In the genomic region with DNA sequence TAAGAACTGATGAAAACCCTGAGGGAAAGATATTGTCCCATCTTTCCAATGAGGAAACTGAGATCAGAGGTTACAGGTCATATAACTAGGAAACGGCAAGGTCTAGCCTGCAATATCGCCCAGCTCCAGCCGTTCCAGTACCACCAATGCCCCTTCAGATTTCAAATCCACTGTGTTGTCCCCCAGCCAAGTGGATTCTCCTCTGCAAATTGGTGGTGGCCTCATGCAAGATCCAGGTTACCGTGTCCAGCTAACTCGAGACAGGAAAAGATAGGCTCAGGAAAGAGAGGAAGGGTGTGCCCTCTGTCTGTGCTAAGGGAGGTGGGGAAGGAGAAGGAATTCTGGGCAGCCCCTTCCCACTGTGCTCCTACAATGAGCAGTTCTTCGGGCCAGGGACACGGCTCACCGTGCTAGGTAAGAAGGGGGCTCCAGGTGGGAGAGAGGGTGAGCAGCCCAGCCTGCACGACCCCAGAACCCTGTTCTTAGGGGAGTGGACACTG, we compare ENCODE assay signal across 1 cellular context.
TF ChIP-seq lines count a peak whose summit lies in the region.

No MANE protein-coding gene starts in this region.

TF ChIP-seq in endothelial cell of umbilical vein, 7 proteins besides CTCF, POLR2A, EP300 and RAD21:
- TF ChIP-seq MYC (IDR thresholded peaks at IDR 0.05; ENCODE audit: low read depth, low read length) (no peak), JUN (IDR thresholded peaks at IDR 0.05; ENCODE audit: borderline replicate concordance, insufficient read depth, insufficient read length, low read depth) (no peak), GATA2 (IDR thresholded peaks at IDR 0.05; ENCODE audit: insufficient read depth, insufficient read length, low read depth, low read length) (peak; percentile 13), POLR2AphosphoS5 (IDR thresholded peaks at IDR 0.05; ENCODE audit: insufficient read depth, low read depth, low read length) (no peak)
